In genomic region chr2:136407952-136408318, GRCh38 we compare ENCODE assay signal across 1 cellular context.
TF ChIP-seq lines count a peak whose summit lies in the region.

No MANE protein-coding gene starts in this region.

TF ChIP-seq in GM23338, 12 proteins besides CTCF, POLR2A, EP300 and RAD21:
- no peak for TF ChIP-seq ZNF462 (CRISPR knock-in tag; IDR thresholded peaks at IDR 0.05)
- TF ChIP-seq JUNB (IDR thresholded peaks at IDR 0.05; ENCODE audit: unreplicated experiment), result no peak
- no peak for TF ChIP-seq NANOG (IDR thresholded peaks at IDR 0.05; ENCODE audit: borderline replicate concordance)
- TF ChIP-seq REST (IDR thresholded peaks at IDR 0.05; ENCODE audit: unreplicated experiment), result no peak
- TF ChIP-seq STAT1 (IDR thresholded peaks at IDR 0.05; ENCODE audit: unreplicated experiment), result no peak
- no peak for TF ChIP-seq ZNF114 (CRISPR knock-in tag; IDR thresholded peaks at IDR 0.05)
- no peak for TF ChIP-seq EZH2phosphoT487 (IDR thresholded peaks at IDR 0.05; ENCODE audit: unreplicated experiment)
- TF ChIP-seq CREB1 (CRISPR knock-in tag; IDR thresholded peaks at IDR 0.05; ENCODE audit: low read depth), result no peak
- TF ChIP-seq ETS1 (IDR thresholded peaks at IDR 0.05), result no peak
- no peak for TF ChIP-seq EZH2 (IDR thresholded peaks at IDR 0.05; ENCODE audit: low read depth, unreplicated experiment)
- TF ChIP-seq ZNF331 (CRISPR knock-in tag; IDR thresholded peaks at IDR 0.05; ENCODE audit: low read depth), result no peak
- no peak for TF ChIP-seq POLR2AphosphoS5 (IDR thresholded peaks at IDR 0.05; ENCODE audit: low read depth)
